In genomic region chr19:56253737-56254136, GRCh38 we compare ENCODE assay signal across 8 cellular contexts. TPM values are rescaled to one million over a fixed set of nuclear protein-coding genes. Genes with fewer than 3 reads are reported as not detected.
A peak's percentile ranks its signal among the peaks of the same experiment; 100 is the strongest.
DNase-seq lines count a peak whose midpoint lies in the region; ATAC-seq, FAIRE-seq and TF ChIP-seq lines count a peak whose summit lies in the region.

No MANE protein-coding gene starts in this region.

- H2BK15ac ChIP-seq in IMR-90 (ENCODE audit: low read depth, low read length) = no peak overlapping the region

- intact Hi-C loops in IMR-90 (cut with micrococcal nuclease) = loop anchor here (1.0 to 2.0 kb wide), 3 partner anchors 80 to 177 kb away; no protein-coding TSS in a partner anchor
- intact Hi-C loops in OCI-LY7 (cut with micrococcal nuclease; ENCODE audit: unreplicated experiment) = loop anchor here (1.0 kb wide), 1 partner anchor 80 kb away; no protein-coding TSS in a partner anchor

- dilution Hi-C loops in IMR-90 (cut with HindIII; ENCODE audit: low sequenced_read_pairs, unreplicated experiment) = no loop called here

- no peak overlapping the region for H3K4me2 ChIP-seq in IMR-90 (ENCODE audit: low read depth, low read length)
- no peak overlapping the region for H3K4me2 ChIP-seq in OCI-LY7 (ENCODE audit: low read length)

- no peak overlapping the region for H3K4ac ChIP-seq in IMR-90 (ENCODE audit: low read depth, low read length)

- no peak for TF ChIP-seq POLR2A in IMR-90 (IDR thresholded peaks at IDR 0.05; ENCODE audit: low read depth, low read length)

- CTCF ChIA-PET in IMR-90 (lab: Yijun Ruan, JAX) = interaction anchor here (0.6 to 4.9 kb wide), 15 partner anchors 8 to 601 kb away, joined by 3 to 45 read pairs (median 5); no protein-coding TSS in a partner anchor
- CTCF ChIA-PET in OCI-LY7 (lab: Charles Lee; ENCODE audit: unreplicated experiment) = interaction anchor here (1.4 kb wide), 1 partner anchor 79 kb away, joined by 5 read pairs; no protein-coding TSS in a partner anchor

- DNase-seq in DMS114 treated with DMSO at 0.1 percent for 48 hours (lab: John Stamatoyannopoulos, UW; ENCODE audit: unreplicated experiment) = peak; percentile 57
- DNase-seq in IMR-90 = peak; percentile 71
- DNase-seq in OCI-LY7 (ENCODE audit: low spot score) = peak; percentile 69

- no peak overlapping the region for H2AK5ac ChIP-seq in IMR-90 (ENCODE audit: low read depth, low read length)

- no peaks in the 10 kb centered on the region for H3K79me1 ChIP-seq in IMR-90 (ENCODE audit: low read depth in 1 of 2, low read length in 2 of 2)

- ATAC-seq in IMR-90 (ENCODE audit: low read depth) = peak; percentile 56; the same call in 1 of the 2 replicates
- ATAC-seq in GM18858 (IDR thresholded peaks at IDR 0.05; ENCODE audit: unreplicated experiment) = no peak
- ATAC-seq in HG03097 (IDR thresholded peaks at IDR 0.05; ENCODE audit: low FRiP score, unreplicated experiment) = no peak
- no peak for ATAC-seq in GM19328 (IDR thresholded peaks at IDR 0.05; ENCODE audit: unreplicated experiment)

- H3K9me2 ChIP-seq in OCI-LY7 (ENCODE audit: insufficient read depth, low read length) = no peaks in the 10 kb centered on the region

- H3K36me3 ChIP-seq in IMR-90 (ENCODE audit: control insufficient read depth, insufficient read depth, low read length) (no peaks in the 10 kb centered on the region), OCI-LY7 (ENCODE audit: insufficient read depth, low read length) (no peaks in the 10 kb centered on the region; the same call in 1 of the 2 replicates)

- no peak overlapping the region for H2BK5ac ChIP-seq in IMR-90 (ENCODE audit: low read depth, low read length, poor library complexity, severe bottlenecking)

- no peaks in the 10 kb centered on the region for H3K4me1 ChIP-seq in IMR-90 (ENCODE audit: control insufficient read depth, insufficient read depth, low read length)
- no peaks in the 10 kb centered on the region for H3K4me1 ChIP-seq in OCI-LY7 (ENCODE audit: insufficient read depth, low read length, poor library complexity, severe bottlenecking)

- peak; percentile 45 for TF ChIP-seq RAD21 in IMR-90 (IDR thresholded peaks at IDR 0.05; ENCODE audit: low read length)

- H3K4me3 ChIP-seq in IMR-90 (ENCODE audit: insufficient read depth, low read depth, low read length) = no peak overlapping the region
- H3K4me3 ChIP-seq in OCI-LY7 (ENCODE audit: low read depth, low read length, poor library complexity, severe bottlenecking) = no peak overlapping the region

- H3K56ac ChIP-seq in IMR-90 (ENCODE audit: extremely low read depth, insufficient read depth, low read length) = no peak overlapping the region

- H3K27ac ChIP-seq in IMR-90 (ENCODE audit: insufficient read depth, low read length) = no peak overlapping the region
- H3K27ac ChIP-seq in OCI-LY7 (ENCODE audit: low read depth, low read length, poor library complexity, severe bottlenecking) = no peak overlapping the region

- H2AFZ ChIP-seq in IMR-90 (replicated peaks; ENCODE audit: low read length, poor library complexity) = no peak overlapping the region
- no peak overlapping the region for H2AFZ ChIP-seq in OCI-LY7 (ENCODE audit: low read length)

- H3K27me3 Mint-ChIP-seq in nephron (ENCODE audit: low read depth) = no peaks in the 10 kb centered on the region

- no peak overlapping the region for H2BK120ac ChIP-seq in IMR-90 (ENCODE audit: low read depth, low read length)

- no peak overlapping the region for H4K8ac ChIP-seq in IMR-90 (ENCODE audit: low read depth in 2 of 2, low read length in 2 of 2)

- no peak overlapping the region for H3K14ac ChIP-seq in IMR-90 (replicated peaks; ENCODE audit: low read depth, low read length)

- H4K91ac ChIP-seq in IMR-90 (ENCODE audit: insufficient read depth, low read depth, low read length) = no peak overlapping the region

- peaks cover 7% of the 10 kb centered on the region for H3K36me3 Mint-ChIP-seq in nephron (ENCODE audit: low read depth)

- no peaks in the 10 kb centered on the region; the same call in 1 of the 2 replicates for H3K9me3 ChIP-seq in IMR-90 (ENCODE audit: control insufficient read depth, insufficient read depth, low read length)
- H3K9me3 ChIP-seq in OCI-LY7 (ENCODE audit: low read length) = peaks cover 10% of the 10 kb centered on the region; the same call in 1 of the 2 replicates

- no peaks in the 10 kb centered on the region for H3K27me3 ChIP-seq in IMR-90 (ENCODE audit: control insufficient read depth, insufficient read depth, low read length)

- no peaks in the 10 kb centered on the region for H3K9me1 ChIP-seq in IMR-90 (ENCODE audit: insufficient read depth, low read length)

- BruUV-seq in IMR-90 (replicated peaks; lab: Mats Ljungman, UMichigan) = no TSS peak
- BruUV-seq in OCI-LY7 (replicated peaks; lab: Mats Ljungman, UMichigan) = no TSS peak

- H4K5ac ChIP-seq in IMR-90 (ENCODE audit: low read depth, low read length) = no peak overlapping the region

- no peak overlapping the region for H2BK20ac ChIP-seq in IMR-90 (ENCODE audit: low read depth, low read length)

- no peak overlapping the region for H3K27ac Mint-ChIP-seq in nephron

- H3K23ac ChIP-seq in IMR-90 (ENCODE audit: low read depth, low read length) = no peak overlapping the region

- no peak overlapping the region for H3K18ac ChIP-seq in IMR-90 (ENCODE audit: low read depth, low read length)

- no peaks in the 10 kb centered on the region for H4K20me1 ChIP-seq in IMR-90 (ENCODE audit: insufficient read depth, low read length)
- no peaks in the 10 kb centered on the region for H4K20me1 ChIP-seq in OCI-LY7 (ENCODE audit: insufficient read depth, low read length)

- FAIRE-seq in endometrium (lab: Jason Lieb, UNC) = peak; percentile 82

- H3K9ac ChIP-seq in IMR-90 (ENCODE audit: low read depth, low read length) = no peak overlapping the region

- POLR2A ChIA-PET in IMR-90 (lab: Charles Lee; ENCODE audit: unreplicated experiment) (no interaction called here), OCI-LY7 (lab: Charles Lee) (interaction anchor here (0.6 to 0.9 kb wide), 2 partner anchors 38 to 80 kb away, joined by 3 read pairs; no protein-coding TSS in a partner anchor)

- TF ChIP-seq CTCF in IMR-90 (conservative IDR thresholded peaks at IDR 0.05; ENCODE audit: low read depth, low read length) = peak; percentile 56
- TF ChIP-seq CTCF in OCI-LY7 (conservative IDR thresholded peaks at IDR 0.05; ENCODE audit: low read length) = peak; percentile 74
- TF ChIP-seq CTCF in nephron (IDR thresholded peaks at IDR 0.05; ENCODE audit: unreplicated experiment in 3 of 3) = peak; percentile 52 to 56 (median 55)

- no peaks in the 10 kb centered on the region for H3K4me1 Mint-ChIP-seq in nephron

- no peak overlapping the region for H2AK9ac ChIP-seq in IMR-90 (replicated peaks; ENCODE audit: low read depth, low read length, poor library complexity)

- no peaks in the 10 kb centered on the region for H3K79me2 ChIP-seq in OCI-LY7 (ENCODE audit: insufficient read depth, low read depth, low read length)

- H3K4me3 Mint-ChIP-seq in nephron = no peak overlapping the region

- peaks cover 5% of the 10 kb centered on the region for H3K9me3 Mint-ChIP-seq in nephron

- 83% methylated on average over 1 of the region's 5 CpGs; no CpG with 5 or more reads in 1 of the 2 experiments for WGBS in IMR-90 (ENCODE audit: extremely low coverage in 2 of 2, insufficient read length in 1 of 2), 2 experiments

- in situ Hi-C loops in IMR-90 (cut with MboI; ENCODE audit: low sequenced_read_pairs) = loop anchor here (10.0 kb wide), 1 partner anchor 179 kb away; no protein-coding TSS in a partner anchor

TF ChIP-seq in IMR-90, 13 proteins besides CTCF, POLR2A, EP300 and RAD21:
- TF ChIP-seq MAFK (IDR thresholded peaks at IDR 0.05; ENCODE audit: low read depth, low read length) (no peak), ELK1 (IDR thresholded peaks at IDR 0.05; ENCODE audit: borderline replicate concordance, low read depth, low read length) (no peak), NFE2L2 (IDR thresholded peaks at IDR 0.05; ENCODE audit: low read depth, low read length) (no peak), SMC3 (IDR thresholded peaks at IDR 0.05; ENCODE audit: low read depth, low read length) (peak; percentile 56), RCOR1 (IDR thresholded peaks at IDR 0.05; ENCODE audit: insufficient replicate concordance, low read length) (no peak), RFX5 (IDR thresholded peaks at IDR 0.05; ENCODE audit: low read depth, low read length) (no peak), FOS (IDR thresholded peaks at IDR 0.05; ENCODE audit: low read depth, low read length) (no peak)

RNA-seq across cellular contexts. Expression of gene EDDM13, which starts 18.8 kb away (rescaled TPM):
- total RNA-seq in IMR-90 (2012; rRNA removed) (not detected in 2 replicates), OCI-LY7 (2022) (not detected in 2 replicates)
- polyA plus RNA-seq in IMR-90 (2012; rRNA removed) = not detected in 2 replicates
- not detected in 2 replicates for polyA plus RNA-seq in IMR-90 (2012; cell fraction: cytosol; rRNA removed)
- polyA plus RNA-seq in IMR-90 (2012; cell fraction: nucleus; rRNA removed; ENCODE audit: low replicate concordance) = not detected in 2 replicates
- not detected in 2 replicates for total RNA-seq in OCI-LY7 (2014; rRNA removed; shearing (Covaris generic))

RNA-seq across cellular contexts. Expression of gene ZSCAN5C, which starts 51.7 kb away (rescaled TPM):
- total RNA-seq in IMR-90 (2012; rRNA removed) = not detected in 2 replicates
- not detected in 2 replicates for polyA plus RNA-seq in IMR-90 (2012; rRNA removed)
- not detected in 2 replicates for polyA plus RNA-seq in IMR-90 (2012; cell fraction: cytosol; rRNA removed)
- not detected in 2 replicates for polyA plus RNA-seq in IMR-90 (2012; cell fraction: nucleus; rRNA removed; ENCODE audit: low replicate concordance)
- total RNA-seq in OCI-LY7 (2014; rRNA removed; shearing (Covaris generic)) = not detected in 2 replicates
- not detected in 2 replicates for total RNA-seq in OCI-LY7 (2022)

RNA-seq across cellular contexts. Expression of gene ZSCAN5B, which starts 56.2 kb away (rescaled TPM):
- total RNA-seq in IMR-90 (2012; rRNA removed) = not detected in 2 replicates
- not detected in 2 replicates for polyA plus RNA-seq in IMR-90 (2012; rRNA removed)
- not detected in 2 replicates for polyA plus RNA-seq in IMR-90 (2012; cell fraction: cytosol; rRNA removed)
- polyA plus RNA-seq in IMR-90 (2012; cell fraction: nucleus; rRNA removed; ENCODE audit: low replicate concordance) = not detected in 2 replicates
- not detected in 2 replicates for total RNA-seq in OCI-LY7 (2014; rRNA removed; shearing (Covaris generic))
- not detected in 2 replicates for total RNA-seq in OCI-LY7 (2022)
